Comparison of ENCODE assay signal across 25 cellular contexts in the genomic region with DNA sequence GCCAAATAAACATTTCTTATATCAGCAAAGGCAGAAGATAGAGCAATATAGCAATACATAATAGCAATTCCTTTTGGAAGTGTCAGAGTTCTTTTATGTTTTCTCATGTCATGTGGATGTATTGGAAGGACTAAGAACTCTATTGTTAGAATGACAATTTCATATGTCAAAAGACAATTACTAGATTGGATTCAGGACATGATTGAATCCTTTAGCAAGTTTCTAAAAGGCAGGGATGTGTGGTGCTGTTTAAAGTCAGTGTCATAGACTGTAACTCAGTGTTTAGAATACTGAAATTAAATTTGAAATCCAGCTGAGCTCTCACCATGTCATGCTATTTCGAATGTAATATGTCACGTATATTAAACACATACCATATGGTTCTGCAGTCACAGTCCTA.
"Had no signal": no experiment of that assay in that cellular context is flagged by ENCODE, and none has a peak within 500 bp of the region (broad histone marks: within the 10 kb centered on the region; RNA-seq: fewer than 3 reads in every experiment).

No MANE protein-coding gene starts in this region.

- H3K27me3 ChIP-seq: pancreas, right atrium auricular region, right lobe of liver, sigmoid colon, testis, tibial artery, transverse colon, upper lobe of right lung, uterus had no signal

- H3K4me1 ChIP-seq: prostate gland, right atrium auricular region, testis, uterus had no signal

- H3K36me3 ChIP-seq: neutrophil, pancreas, prostate gland, right atrium auricular region, right lobe of liver, sigmoid colon, transverse colon, upper lobe of right lung, uterus had no signal

- DNase-seq: naive thymus-derived CD4-positive, alpha-beta T cell; natural killer cell; nucleus accumbens; pancreas; retina; right lobe of liver; sigmoid colon; small intestine; stimulated activated CD4-positive, alpha-beta T cell treated with anti-CD3 and anti-CD28 coated beads, Interleukin-15, amount 100 ng/mL, for 24 hours; stimulated activated CD4-positive, alpha-beta T cell treated with anti-CD3 and anti-CD28 coated beads, Interleukin-2, amount 100 ng/mL, for 24 hours; stimulated activated CD4-positive, alpha-beta T cell treated with anti-CD3 and anti-CD28 coated beads, Interleukin-2, amount 100 ng/mL, for 48 hours; stimulated activated CD4-positive, alpha-beta T cell treated with anti-CD3 and anti-CD28 coated beads, Interleukin-4, amount 100 ng/mL, for 24 hours; stimulated activated naive CD4-positive, alpha-beta T cell; stimulated activated naive CD8-positive, alpha-beta T cell treated with anti-CD3 and anti-CD28 coated beads, Interleukin-15, amount 100 ng/mL, for 72 hours; stimulated activated naive CD8-positive, alpha-beta T cell treated with anti-CD3 and anti-CD28 coated beads, Interleukin-15, Interleukin-2, amounts not matched to agents 100 U/mL and 50 U/mL, for 24 hours; substantia nigra; testis; tibial artery; transverse colon; upper lobe of right lung; uterus had no signal

- H3K4me3 ChIP-seq: pancreas, prostate gland, right atrium auricular region, right lobe of liver, sigmoid colon, testis, tibial artery, transverse colon, upper lobe of right lung, uterus had no signal

- H3K9me3 ChIP-seq: neutrophil, pancreas, prostate gland, right atrium auricular region, right lobe of liver, sigmoid colon, testis, tibial artery, transverse colon, upper lobe of right lung, uterus had no signal

- FAIRE-seq: pancreas, small intestine had no signal

- ATAC-seq: naive thymus-derived CD4-positive, alpha-beta T cell; natural killer cell; pancreas; right lobe of liver; stimulated activated memory B cell treated with anti-CD40 and anti-IgM and Interleukin-4, amounts not matched to agents 10 μg/mL and 1 μg/mL and 100 μg/mL, for 72 hours; stimulated activated naive CD8-positive, alpha-beta T cell treated with anti-CD3 and anti-CD28 coated beads, Interleukin-15, amount 100 ng/mL, for 72 hours; stimulated activated naive CD8-positive, alpha-beta T cell treated with anti-CD3 and anti-CD28 coated beads, Interleukin-15, Interleukin-2, amounts not matched to agents 100 U/mL and 50 U/mL, for 24 hours; upper lobe of right lung had no signal

- H3K27ac ChIP-seq: neutrophil, pancreas, prostate gland, right atrium auricular region, right lobe of liver, testis, tibial artery, transverse colon, upper lobe of right lung, uterus had no signal
